In genomic region chr12:11872055-11872454, GRCh38 we compare ENCODE assay signal across 25 cellular contexts.
DNase-seq lines count a peak whose midpoint lies in the region; ATAC-seq and TF ChIP-seq lines count a peak whose summit lies in the region.
"Had no signal": no experiment of that assay in that cellular context is flagged by ENCODE, and none has a peak within 500 bp of the region (broad histone marks: within the 10 kb centered on the region; RNA-seq: fewer than 3 reads in every experiment).

No MANE protein-coding gene starts in this region.

- H2AFZ ChIP-seq in SK-N-SH (ENCODE audit: low read depth) (no peak overlapping the region), DND-41 (ENCODE audit: low read depth, low read length) (no peak overlapping the region)

- no peak overlapping the region for H3K9ac ChIP-seq in SK-N-SH
- H3K9ac ChIP-seq in DND-41 (ENCODE audit: low read depth, low read length), result no peak overlapping the region

- H3K9me3 ChIP-seq in SK-N-SH (no peaks in the 10 kb centered on the region), DND-41 (ENCODE audit: insufficient read depth, low read length, severe bottlenecking) (no peaks in the 10 kb centered on the region)
- H3K9me3 ChIP-seq: BE2C, SJCRH30 had no signal

- H4K20me1 ChIP-seq in SK-N-SH (ENCODE audit: insufficient read depth), result no peaks in the 10 kb centered on the region
- no peaks in the 10 kb centered on the region for H4K20me1 ChIP-seq in DND-41 (ENCODE audit: insufficient read depth, low read length)

- TF ChIP-seq CTCF in SK-N-SH (IDR thresholded peaks at IDR 0.05) (no peak), DND-41 (IDR thresholded peaks at IDR 0.05; ENCODE audit: borderline replicate concordance, extremely low read depth, low read length, poor library complexity, severe bottlenecking) (no peak)

- WGBS in SK-N-SH (ENCODE audit: low lambda C conversion rate), result 84% methylated on average over 3 of the region's 4 CpGs

- H3K4me2 ChIP-seq in SK-N-SH, result no peak overlapping the region
- no peak overlapping the region for H3K4me2 ChIP-seq in DND-41 (ENCODE audit: insufficient read depth, low read length)

- no peak for DNase-seq in SK-N-SH
- DNase-seq in DND-41, result no peak
- DNase-seq in iPS-NIHi7 (ENCODE audit: extremely low spot score), result peak; percentile 40
- DNase-seq in kidney glomerular epithelial cell (lab: John Stamatoyannopoulos, UW), result no peak
- DNase-seq in cerebellar cortex (ENCODE audit: low spot score), result no peak
- DNase-seq in activated gamma-delta T cell treated with Interleukin-2 at 50 U/mL for 16 hours, result no peak
- DNase-seq: ACHN; BE2C; DMS153; Kasumi-1; MV-4-11; NCI-H1105; NCI-H1436 treated with DMSO at 0.1 percent for 48 hours; NCI-H187 treated with DMSO at 0.1 percent for 48 hours; NCI-H2171 treated with DMSO at 0.1 percent for 48 hours; NCI-H524; NCI-H774; NK-92 treated with Interleukin-12 subunit alpha and Interleukin-12 subunit beta, amount 100 ng/mL, for 24 hours; PC-3; SJCRH30 had no signal

- peaks cover 11% of the 10 kb centered on the region for H3F3A ChIP-seq in SK-N-SH (replicated peaks; ENCODE audit: insufficient read depth)

- H3K27me3 ChIP-seq in SK-N-SH (ENCODE audit: insufficient read depth) (no peaks in the 10 kb centered on the region), DND-41 (ENCODE audit: insufficient read depth, low read length, poor library complexity) (no peaks in the 10 kb centered on the region)
- H3K27me3 ChIP-seq: BE2C, SJCRH30 had no signal

- no peak overlapping the region for H3K27ac ChIP-seq in SK-N-SH (ENCODE audit: low read depth in 2 of 2, low read length in 1 of 2)
- peak overlapping the region; percentile 42 for H3K27ac ChIP-seq in DND-41 (ENCODE audit: low read length)
- H3K27ac ChIP-seq: 22Rv1, SJCRH30 had no signal

- CTCF ChIA-PET in SK-N-SH (lab: Yijun Ruan, JAX), result no interaction called here

- TF ChIP-seq RAD21 in SK-N-SH (IDR thresholded peaks at IDR 0.05; ENCODE audit: low read length), result no peak

- POLR2A ChIA-PET in SK-N-SH (lab: Yijun Ruan, JAX), result no interaction called here

- H3K4me1 ChIP-seq in SK-N-SH (ENCODE audit: control insufficient read depth in 1 of 2, insufficient read depth in 2 of 2, low read depth in 1 of 2, low read length in 1 of 2), result peaks cover 8 to 22% of the 10 kb centered on the region in 2 experiments
- H3K4me1 ChIP-seq in DND-41 (ENCODE audit: insufficient read depth, low read length), result peaks cover 59% of the 10 kb centered on the region
- H3K4me1 ChIP-seq: SJCRH30 had no signal

- H3K4me3 ChIP-seq in SK-N-SH (ENCODE audit: low read depth in 2 of 2, low read length in 1 of 2), result no peak overlapping the region
- H3K4me3 ChIP-seq in DND-41 (ENCODE audit: low read depth in 1 of 2, low read length in 2 of 2), result no peak overlapping the region
- H3K4me3 ChIP-seq: K562, SJCRH30 had no signal

- H3K36me3 ChIP-seq in SK-N-SH (replicated peaks in 1 of 2; ENCODE audit: control insufficient read depth in 1 of 2, insufficient read depth in 2 of 2, low read length in 1 of 2) (peaks cover 21 to 22% of the 10 kb centered on the region in 2 experiments), DND-41 (ENCODE audit: insufficient read depth, low read length) (peaks cover 68% of the 10 kb centered on the region)
- H3K36me3 ChIP-seq: BE2C, SJCRH30 had no signal

- ATAC-seq in SK-N-SH treated with all-trans-retinoic acid at 6 μM for 48 hours, result no peak
- ATAC-seq in DND-41 (ENCODE audit: insufficient read depth, low read depth), result no peak
- ATAC-seq: K562, PC-3, Right ventricle myocardium inferior had no signal

- H3K9me2 ChIP-seq in SK-N-SH, result no peaks in the 10 kb centered on the region

- no peak for TF ChIP-seq EP300 in SK-N-SH (IDR thresholded peaks at IDR 0.05; ENCODE audit: borderline replicate concordance in 1 of 2, low read depth in 1 of 2, low read length in 1 of 2)

- H3K79me2 ChIP-seq in SK-N-SH (ENCODE audit: insufficient read depth), result peaks cover 14% of the 10 kb centered on the region; the same call in 1 of the 2 replicates
- peaks cover 56% of the 10 kb centered on the region for H3K79me2 ChIP-seq in DND-41 (ENCODE audit: insufficient read depth, low read length)

TF ChIP-seq in SK-N-SH, 30 proteins besides CTCF, POLR2A, EP300 and RAD21:
- TF ChIP-seq REST (IDR thresholded peaks at IDR 0.05; ENCODE audit: low read depth, low read length) (peak; percentile 89), TCF12 (IDR thresholded peaks at IDR 0.05) (no peak)

TF ChIP-seq in SK-N-SH treated with all-trans-retinoic acid at 6 μM for 48 hours, 23 proteins besides CTCF, POLR2A, EP300 and RAD21:
- TF ChIP-seq TCF4 (CRISPR knock-in tag; IDR thresholded peaks at IDR 0.05; ENCODE audit: borderline replicate concordance) (no peak), ZC3H10 (CRISPR knock-in tag; IDR thresholded peaks at IDR 0.05) (no peak), ZNF565 (CRISPR knock-in tag; conservative IDR thresholded peaks at IDR 0.05; ENCODE audit: low read depth) (no peak)

TF ChIP-seq in PFSK-1, 5 proteins besides CTCF, POLR2A, EP300 and RAD21:
- no peak for TF ChIP-seq POLR2AphosphoS5 (IDR thresholded peaks at IDR 0.05; ENCODE audit: low read depth, low read length)
- TF ChIP-seq REST (IDR thresholded peaks at IDR 0.05; ENCODE audit: insufficient read depth in 1 of 2, low read depth in 2 of 2, low read length in 2 of 2), result peak; percentile 79 to 88
